Comparison of ENCODE assay signal across 8 cellular contexts in the genomic region with DNA sequence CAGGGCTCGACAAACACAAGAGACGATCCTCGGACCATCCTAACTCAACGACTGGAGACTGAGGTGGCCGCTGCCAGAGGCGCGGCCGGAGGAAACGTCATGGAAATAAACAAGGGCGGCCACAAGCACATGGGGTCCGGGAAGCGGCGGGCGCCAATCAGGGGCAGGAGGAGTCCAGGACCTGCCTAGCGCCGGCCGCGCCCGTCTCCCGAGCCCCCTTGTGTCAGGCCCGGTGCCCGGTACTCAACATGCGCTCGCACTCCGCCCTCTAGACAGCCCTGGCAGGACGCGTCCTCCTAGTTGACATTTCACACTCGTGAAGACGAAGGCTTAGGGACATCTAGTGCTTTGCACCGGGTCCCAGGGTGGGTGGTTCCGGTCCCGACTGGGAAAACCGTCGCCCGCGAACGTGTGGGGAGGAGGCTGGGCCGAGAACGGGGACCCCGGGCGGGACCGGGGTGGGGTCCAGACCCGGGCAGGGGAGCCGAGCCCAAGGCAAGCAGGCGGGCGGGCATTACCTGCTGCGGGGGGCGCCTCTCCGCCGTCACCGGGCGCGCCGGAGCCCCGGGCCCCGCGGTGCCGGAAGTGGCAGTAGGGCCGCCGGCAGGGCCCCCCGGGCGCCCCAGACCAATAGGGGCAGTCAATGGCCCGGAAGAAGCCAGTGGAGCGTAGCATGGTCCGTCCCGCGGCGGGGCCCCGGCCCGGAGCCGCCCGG. TPM values are rescaled to one million over a fixed set of nuclear protein-coding genes. Genes with fewer than 3 reads are reported as not detected.
DNase-seq lines count a peak whose midpoint lies in the region; ATAC-seq and TF ChIP-seq lines count a peak whose summit lies in the region.

No MANE protein-coding gene starts in this region.

- TF ChIP-seq CTCF in CD8-positive, alpha-beta T cell (IDR thresholded peaks at IDR 0.05) = no peak

- peak overlapping the region; percentile 93 for H3K27ac ChIP-seq in CD8-positive, alpha-beta T cell (ENCODE audit: low read depth, low read length)

- ATAC-seq in CD8-positive, alpha-beta T cell = peak; percentile 5
- ATAC-seq in GM21390 (IDR thresholded peaks at IDR 0.05; ENCODE audit: unreplicated experiment) = peak; percentile 20
- ATAC-seq in left cardiac atrium = peak in 1 of 2 donors; percentile 4
- no peak for ATAC-seq in HG03565 (IDR thresholded peaks at IDR 0.05; ENCODE audit: unreplicated experiment)

- no peaks in the 10 kb centered on the region for H3K27me3 ChIP-seq in CD8-positive, alpha-beta T cell (ENCODE audit: insufficient read depth, low read length)

- peaks cover 52% of the 10 kb centered on the region for H3K4me1 Mint-ChIP-seq in CD8-positive, alpha-beta T cell (ENCODE audit: low read depth)
- H3K4me1 Mint-ChIP-seq in IgD-negative memory B cell = peaks cover 20 to 26% (median 21%) of the 10 kb centered on the region in 3 donors
- H3K4me1 Mint-ChIP-seq in activated T-helper 2 cell treated with anti-CD3 and anti-CD28 coated beads, Interferon-gamma antibody, Interleukin-2, Interleukin-4, amounts not matched to agents 10 μg/mL and 5 μg/mL and 100 μg/mL, durations not matched to agents 14 hours and 24 hours and 36 hours (ENCODE audit: low read depth) = peaks cover 29% of the 10 kb centered on the region

- no peaks in the 10 kb centered on the region for H3K9me3 ChIP-seq in CD8-positive, alpha-beta T cell (ENCODE audit: low read length)

- H3K27me3 Mint-ChIP-seq in CD8-positive, alpha-beta T cell (ENCODE audit: low read depth) = no peaks in the 10 kb centered on the region
- no peaks in the 10 kb centered on the region for H3K27me3 Mint-ChIP-seq in IgD-negative memory B cell
- no peaks in the 10 kb centered on the region for H3K27me3 Mint-ChIP-seq in activated T-helper 2 cell treated with anti-CD3 and anti-CD28 coated beads, Interferon-gamma antibody, Interleukin-2, Interleukin-4, amounts not matched to agents 10 μg/mL and 5 μg/mL and 100 μg/mL, durations not matched to agents 14 hours and 24 hours and 36 hours (ENCODE audit: low read depth)

- peak overlapping the region; percentile 93 for H3K27ac Mint-ChIP-seq in CD8-positive, alpha-beta T cell
- peak overlapping the region; percentile 90 to 98 (median 95) for H3K27ac Mint-ChIP-seq in IgD-negative memory B cell
- peak overlapping the region; percentile 93 for H3K27ac Mint-ChIP-seq in activated T-helper 2 cell treated with anti-CD3 and anti-CD28 coated beads, Interferon-gamma antibody, Interleukin-2, Interleukin-4, amounts not matched to agents 10 μg/mL and 5 μg/mL and 100 μg/mL, durations not matched to agents 14 hours and 24 hours and 36 hours

- peaks cover 70% of the 10 kb centered on the region for H3K4me1 ChIP-seq in CD8-positive, alpha-beta T cell (ENCODE audit: insufficient read depth, low read length)

- H3K36me3 ChIP-seq in CD8-positive, alpha-beta T cell (ENCODE audit: insufficient read depth, low read length) = no peaks in the 10 kb centered on the region

- H3K4me3 Mint-ChIP-seq in CD8-positive, alpha-beta T cell = peak overlapping the region; percentile 88
- H3K4me3 Mint-ChIP-seq in IgD-negative memory B cell = peak overlapping the region; percentile 83 to 94 (median 92)
- H3K4me3 Mint-ChIP-seq in activated T-helper 2 cell treated with anti-CD3 and anti-CD28 coated beads, Interferon-gamma antibody, Interleukin-2, Interleukin-4, amounts not matched to agents 10 μg/mL and 5 μg/mL and 100 μg/mL, durations not matched to agents 14 hours and 24 hours and 36 hours (ENCODE audit: low read depth) = peak overlapping the region; percentile 95

- intact Hi-C loops in CD8-positive, alpha-beta T cell (cut with DNase I, micrococcal nuclease) = loop anchor here (1.0 kb wide), 4 partner anchors 15 to 57 kb away; partner anchors contain the start of genes ADAT3 (in 1 of the 2), ATP8B3 (in 1 of the 2), KLF16 (in 1 of the 2) and SCAMP4 (in 1 of the 2)
- intact Hi-C loops in activated T-helper 2 cell treated with anti-CD3 and anti-CD28 coated beads, Interferon-gamma antibody, Interleukin-2, Interleukin-4, amounts not matched to agents 10 μg/mL and 5 μg/mL and 100 μg/mL, durations not matched to agents 14 hours and 24 hours and 36 hours (cut with micrococcal nuclease) = no loop called here
- intact Hi-C loops in left cardiac atrium (cut with DNase I) = no loop called here

- H3K36me3 Mint-ChIP-seq in CD8-positive, alpha-beta T cell = peaks cover 18% of the 10 kb centered on the region
- no peaks in the 10 kb centered on the region for H3K36me3 Mint-ChIP-seq in IgD-negative memory B cell
- H3K36me3 Mint-ChIP-seq in activated T-helper 2 cell treated with anti-CD3 and anti-CD28 coated beads, Interferon-gamma antibody, Interleukin-2, Interleukin-4, amounts not matched to agents 10 μg/mL and 5 μg/mL and 100 μg/mL, durations not matched to agents 14 hours and 24 hours and 36 hours (ENCODE audit: low read depth) = peaks cover 17% of the 10 kb centered on the region

- no peak for DNase-seq in CD8-positive, alpha-beta T cell
- DNase-seq in activated T-helper 2 cell treated with anti-CD3 and anti-CD28 coated beads, Interferon-gamma antibody, Interleukin-2, Interleukin-4, amounts not matched to agents 10 μg/mL and 5 μg/mL and 100 μg/mL, durations not matched to agents 14 hours and 24 hours and 36 hours (ENCODE audit: low spot score) = no peak
- DNase-seq in left cardiac atrium (peak; percentile 69), retina (peak; percentile 19), amniotic stem cell (lab: John Stamatoyannopoulos, UW) (no peak)

- POLR2A ChIA-PET in CD8-positive, alpha-beta T cell (lab: Charles Lee) = no interaction called here

- H3K4me3 ChIP-seq in CD8-positive, alpha-beta T cell (ENCODE audit: low read depth, low read length) = peak overlapping the region; percentile 86

- no peaks in the 10 kb centered on the region for H3K9me3 Mint-ChIP-seq in CD8-positive, alpha-beta T cell
- no peaks in the 10 kb centered on the region for H3K9me3 Mint-ChIP-seq in IgD-negative memory B cell
- H3K9me3 Mint-ChIP-seq in activated T-helper 2 cell treated with anti-CD3 and anti-CD28 coated beads, Interferon-gamma antibody, Interleukin-2, Interleukin-4, amounts not matched to agents 10 μg/mL and 5 μg/mL and 100 μg/mL, durations not matched to agents 14 hours and 24 hours and 36 hours = no peaks in the 10 kb centered on the region

- CTCF ChIA-PET in CD8-positive, alpha-beta T cell (lab: Charles Lee) = interaction anchor here (1.5 to 2.3 kb wide), 2 partner anchors 10 to 21 kb away, joined by 4 to 17 read pairs; no protein-coding TSS in a partner anchor

RNA-seq across cellular contexts. Expression of gene REXO1, which starts 0.4 kb away (rescaled TPM):
- total RNA-seq in CD8-positive, alpha-beta T cell = 100 to 1,000 TPM; 143 to 152 TPM
- 13.7 TPM for polyA plus RNA-seq in IgD-negative memory B cell
- total RNA-seq in activated T-helper 2 cell treated with anti-CD3 and anti-CD28 coated beads, Interferon-gamma antibody, Interleukin-2, Interleukin-4, amounts not matched to agents 10 μg/mL and 5 μg/mL and 100 μg/mL, durations not matched to agents 14 hours and 24 hours and 36 hours = 55.2 and 56.6 TPM in 2 replicates
- total RNA-seq in left cardiac atrium = 10 to 100 TPM; 14.8 to 22.3 TPM

RNA-seq across cellular contexts. Expression of gene KLF16, which starts 15.5 kb away (rescaled TPM):
- total RNA-seq in CD8-positive, alpha-beta T cell = 10 to 100 TPM; 85.7 to 88.7 TPM
- polyA plus RNA-seq in IgD-negative memory B cell = 1.8 TPM
- total RNA-seq in activated T-helper 2 cell treated with anti-CD3 and anti-CD28 coated beads, Interferon-gamma antibody, Interleukin-2, Interleukin-4, amounts not matched to agents 10 μg/mL and 5 μg/mL and 100 μg/mL, durations not matched to agents 14 hours and 24 hours and 36 hours = 31.2 and 32.1 TPM in 2 replicates
- total RNA-seq in left cardiac atrium = 10 to 100 TPM in 1 of 2 donors, 1 to 10 TPM in 1; 9.9 to 12.9 TPM

RNA-seq across cellular contexts. Expression of gene ATP8B3, which starts 35.8 kb away (rescaled TPM):
- total RNA-seq in CD8-positive, alpha-beta T cell = 1 to 10 TPM; 1.9 to 2.9 TPM
- polyA plus RNA-seq in IgD-negative memory B cell = 1.2 TPM
- 11.3 and 11.5 TPM in 2 replicates for total RNA-seq in activated T-helper 2 cell treated with anti-CD3 and anti-CD28 coated beads, Interferon-gamma antibody, Interleukin-2, Interleukin-4, amounts not matched to agents 10 μg/mL and 5 μg/mL and 100 μg/mL, durations not matched to agents 14 hours and 24 hours and 36 hours
- 1 to 10 TPM in 1 of 2 donors, under 1 TPM in 1; 0.52 to 1.6 TPM for total RNA-seq in left cardiac atrium

RNA-seq across cellular contexts. Expression of gene ABHD17A, which starts 37.5 kb away (rescaled TPM):
- total RNA-seq in CD8-positive, alpha-beta T cell = 100 to 1,000 TPM; 204 TPM
- polyA plus RNA-seq in IgD-negative memory B cell = 107 TPM
- total RNA-seq in activated T-helper 2 cell treated with anti-CD3 and anti-CD28 coated beads, Interferon-gamma antibody, Interleukin-2, Interleukin-4, amounts not matched to agents 10 μg/mL and 5 μg/mL and 100 μg/mL, durations not matched to agents 14 hours and 24 hours and 36 hours = 100 and 102 TPM in 2 replicates
- total RNA-seq in left cardiac atrium = 10 to 100 TPM; 60.8 to 66.1 TPM

RNA-seq across cellular contexts. Expression of gene ADAT3, which starts 57.4 kb away (rescaled TPM):
- total RNA-seq in CD8-positive, alpha-beta T cell = 1 to 10 TPM; 6.4 to 7.3 TPM
- polyA plus RNA-seq in IgD-negative memory B cell = 7.4 TPM
- 9.1 and 9.9 TPM in 2 replicates for total RNA-seq in activated T-helper 2 cell treated with anti-CD3 and anti-CD28 coated beads, Interferon-gamma antibody, Interleukin-2, Interleukin-4, amounts not matched to agents 10 μg/mL and 5 μg/mL and 100 μg/mL, durations not matched to agents 14 hours and 24 hours and 36 hours
- 1 to 10 TPM; 2.3 to 3.0 TPM for total RNA-seq in left cardiac atrium

Comparison
In these comparisons a context has a peak if more than half of its experiments do, and no peak if none do; other contexts are left out.
1. DNase-seq: peak in left cardiac atrium (single experiment) and retina (single experiment); none in CD8-positive, alpha-beta T cell (0 of 7), activated T-helper 2 cell treated with anti-CD3 and anti-CD28 coated beads, Interferon-gamma antibody, Interleukin-2, Interleukin-4, amounts not matched to agents 10 μg/mL and 5 μg/mL and 100 μg/mL, durations not matched to agents 14 hours and 24 hours and 36 hours (single experiment) and amniotic stem cell (single experiment).
2. intact Hi-C loops: an anchor here in CD8-positive, alpha-beta T cell (1.0 kb wide); none called in activated T-helper 2 cell treated with anti-CD3 and anti-CD28 coated beads, Interferon-gamma antibody, Interleukin-2, Interleukin-4, amounts not matched to agents 10 μg/mL and 5 μg/mL and 100 μg/mL, durations not matched to agents 14 hours and 24 hours and 36 hours and left cardiac atrium.
3. Peak in every context shown above with its lines, with median percentiles within 50 percentile points of each other: H3K27ac Mint-ChIP-seq and H3K4me3 Mint-ChIP-seq.